ENCODE assay signal across 3 cellular contexts in genomic region chr9:33543463-33543862, GRCh38. TPM values are rescaled to one million over a fixed set of nuclear protein-coding genes. Genes with fewer than 3 reads are reported as not detected.
"Had no signal": no experiment of that assay in that cellular context is flagged by ENCODE, and none has a peak within 500 bp of the region (broad histone marks: within the 10 kb centered on the region; RNA-seq: fewer than 3 reads in every experiment).

No MANE protein-coding gene starts in this region.

RNA-seq across cellular contexts. Expression of gene ANKRD18B, which starts 19.4 kb away (rescaled TPM):
- total RNA-seq: Peyer's patch, Right ventricle myocardium inferior, RPMI7951 had no signal
